ENCODE assay signal across 8 cellular contexts in genomic region chr1:24289937-24290595, GRCh38. TPM values are rescaled to one million over a fixed set of nuclear protein-coding genes. Genes with fewer than 3 reads are reported as not detected.
DNase-seq lines count a peak whose midpoint lies in the region; ATAC-seq and TF ChIP-seq lines count a peak whose summit lies in the region.

No MANE protein-coding gene starts in this region.

- 33 to 43% methylated on average over 15 of the region's 15 CpGs for WGBS in esophagus, 2 donors

- H3K27ac ChIP-seq in esophagus (ENCODE audit: low read depth in 2 of 2, low read length in 1 of 2) (peak overlapping the region; percentile 87 to 93), WERI-Rb-1 (no peak overlapping the region)

- H3K36me3 ChIP-seq in esophagus (ENCODE audit: control insufficient read depth in 2 of 2, insufficient read depth in 2 of 2, low read length in 1 of 2) = no peaks in the 10 kb centered on the region
- H3K36me3 ChIP-seq in WERI-Rb-1 = no peaks in the 10 kb centered on the region

- in situ Hi-C loops in KBM-7 (cut with MboI; ENCODE audit: low pct_unique_long_range_greater_than_20kb, low sequenced_read_pairs) = no loop called here

- intact Hi-C loops in posterior vena cava (cut with DNase I) = no loop called here

- no peaks in the 10 kb centered on the region for H3K9me3 ChIP-seq in esophagus (ENCODE audit: control insufficient read depth in 2 of 2, insufficient read depth in 1 of 2, low read depth in 1 of 2, low read length in 1 of 2)
- H3K9me3 ChIP-seq in WERI-Rb-1 (ENCODE audit: severe bottlenecking) = no peaks in the 10 kb centered on the region

- ATAC-seq in HG02763 (IDR thresholded peaks at IDR 0.05; ENCODE audit: unreplicated experiment) = no peak
- no peak for ATAC-seq in HG03097 (IDR thresholded peaks at IDR 0.05; ENCODE audit: low FRiP score, unreplicated experiment)

- H3K4me3 ChIP-seq in esophagus (ENCODE audit: low read depth in 1 of 2, low read length in 2 of 2) (no peak overlapping the region), WERI-Rb-1 (ENCODE audit: low read depth, low read length) (no peak overlapping the region)

- DNase-seq in DMS53 (lab: John Stamatoyannopoulos, UW) = peak; percentile 67
- peak; percentile 75 to 92 for DNase-seq in NCI-H446 (lab: John Stamatoyannopoulos, UW)
- peak; percentile 93 for DNase-seq in posterior vena cava (ENCODE audit: low spot score)
- no peak for DNase-seq in KBM-7
- no peak for DNase-seq in WERI-Rb-1

- H3K4me1 ChIP-seq in esophagus (ENCODE audit: control insufficient read depth in 2 of 2, insufficient read depth in 2 of 2, low read length in 1 of 2) = peaks cover 3 to 28% of the 10 kb centered on the region in 2 donors

- H3K27me3 ChIP-seq in esophagus (ENCODE audit: control insufficient read depth in 1 of 2, insufficient read depth in 2 of 2, low read length in 2 of 2) (no peaks in the 10 kb centered on the region), WERI-Rb-1 (ENCODE audit: insufficient read depth, low read depth, severe bottlenecking) (no peaks in the 10 kb centered on the region)

- TF ChIP-seq CTCF in WERI-Rb-1 (IDR thresholded peaks at IDR 0.05; ENCODE audit: low read depth, low read length) = no peak

RNA-seq across cellular contexts. Expression of gene GRHL3, which starts 29.1 kb away (rescaled TPM):
- 100 to 1,000 TPM in 1 of 2 donors, 10 to 100 TPM in 1; 59.0 to 115 TPM for polyA plus RNA-seq in esophagus
- under 1 TPM; 0.14 to 0.19 TPM for total RNA-seq in posterior vena cava

Comparison
In these comparisons a context has a peak if more than half of its experiments do, and no peak if none do; other contexts are left out.
1. DNase-seq: peak in DMS53 (single experiment), NCI-H446 (2 of 2) and posterior vena cava (single experiment); none in KBM-7 (single experiment) and WERI-Rb-1 (single experiment).